ENCODE assay signal across 1 cellular context in genomic region chr5:83760579-83760978, GRCh38.
TF ChIP-seq lines count a peak whose summit lies in the region.

No MANE protein-coding gene starts in this region.

TF ChIP-seq in GM23338, 12 proteins besides CTCF, POLR2A, EP300 and RAD21 (continued from another document):
- no peak for TF ChIP-seq STAT1 (IDR thresholded peaks at IDR 0.05; ENCODE audit: unreplicated experiment)
- no peak for TF ChIP-seq REST (IDR thresholded peaks at IDR 0.05; ENCODE audit: unreplicated experiment)
- no peak for TF ChIP-seq EZH2 (IDR thresholded peaks at IDR 0.05; ENCODE audit: low read depth, unreplicated experiment)
- no peak for TF ChIP-seq POLR2AphosphoS5 (IDR thresholded peaks at IDR 0.05; ENCODE audit: low read depth)
- no peak for TF ChIP-seq ETS1 (IDR thresholded peaks at IDR 0.05)
- TF ChIP-seq ZNF114 (CRISPR knock-in tag; IDR thresholded peaks at IDR 0.05) = no peak
- TF ChIP-seq NANOG (IDR thresholded peaks at IDR 0.05; ENCODE audit: borderline replicate concordance) = no peak
- no peak for TF ChIP-seq EZH2phosphoT487 (IDR thresholded peaks at IDR 0.05; ENCODE audit: unreplicated experiment)
- TF ChIP-seq CREB1 (CRISPR knock-in tag; IDR thresholded peaks at IDR 0.05; ENCODE audit: low read depth) = no peak
- TF ChIP-seq ZNF331 (CRISPR knock-in tag; IDR thresholded peaks at IDR 0.05; ENCODE audit: low read depth) = no peak
